In the genomic region with DNA sequence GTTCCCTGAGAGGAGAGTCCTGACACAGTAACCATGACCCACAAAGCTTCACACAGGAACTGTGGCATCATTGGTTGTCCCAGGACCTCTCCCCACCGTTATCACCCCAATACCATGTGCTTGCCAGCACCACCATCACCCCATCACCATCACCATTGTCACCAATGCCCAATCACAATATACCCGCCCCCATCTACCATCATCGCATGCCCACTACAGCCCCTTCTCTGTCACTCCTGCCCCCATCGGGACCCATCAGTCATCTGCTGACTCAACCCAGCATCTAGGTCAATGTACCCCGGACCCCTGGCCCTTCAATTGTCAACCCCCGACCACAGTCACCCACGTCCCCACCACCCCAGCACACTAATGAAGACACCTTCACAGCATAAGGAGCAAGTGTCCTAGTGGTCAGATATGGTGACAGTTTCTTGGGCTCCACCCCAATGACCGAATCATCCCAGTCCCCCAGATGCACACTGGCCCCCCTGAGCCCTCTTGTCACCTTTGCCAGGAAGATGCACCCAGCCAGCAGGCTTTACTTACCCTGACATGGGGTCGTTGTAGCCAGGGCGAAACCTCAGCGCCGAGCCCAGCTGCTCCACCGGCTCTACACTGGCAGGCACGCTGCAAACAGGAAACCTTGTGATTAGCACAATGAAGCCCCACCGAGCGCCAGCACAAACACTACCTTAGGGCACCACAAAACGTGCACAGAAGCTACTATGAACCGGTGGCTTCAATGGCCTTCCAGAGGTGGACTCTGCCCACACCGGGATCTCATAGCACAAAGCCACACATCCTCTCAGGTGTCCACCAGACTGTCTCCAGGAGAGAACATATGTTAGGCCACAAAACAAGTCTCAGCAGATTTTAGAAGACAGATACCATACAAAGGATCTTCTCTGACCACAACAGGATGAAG, we compare ENCODE assay signal across 1 cellular context.
TF ChIP-seq lines count a peak whose summit lies in the region.

No MANE protein-coding gene starts in this region.

TF ChIP-seq in WTC11, 78 proteins besides CTCF, POLR2A, EP300 and RAD21 (continued from another document):
- no peak for TF ChIP-seq ZNF263 (CRISPR knock-in tag; IDR thresholded peaks at IDR 0.05; ENCODE audit: low read depth)
- no peak for TF ChIP-seq TEAD1 (CRISPR knock-in tag; IDR thresholded peaks at IDR 0.05)
- no peak for TF ChIP-seq AR (CRISPR knock-in tag; IDR thresholded peaks at IDR 0.05)
- no peak for TF ChIP-seq AFF4 (CRISPR knock-in tag; IDR thresholded peaks at IDR 0.05; ENCODE audit: borderline replicate concordance)
- no peak for TF ChIP-seq FOXJ3 (CRISPR knock-in tag; IDR thresholded peaks at IDR 0.05; ENCODE audit: borderline replicate concordance)
- TF ChIP-seq ESRRA (CRISPR knock-in tag; IDR thresholded peaks at IDR 0.05; ENCODE audit: borderline replicate concordance) = no peak
- TF ChIP-seq ZBTB43 (CRISPR knock-in tag; IDR thresholded peaks at IDR 0.05) = no peak
- TF ChIP-seq HMGXB4 (CRISPR knock-in tag; IDR thresholded peaks at IDR 0.05) = no peak
- no peak for TF ChIP-seq GRHL2 (CRISPR knock-in tag; IDR thresholded peaks at IDR 0.05; ENCODE audit: insufficient replicate concordance, severe bottlenecking)
- TF ChIP-seq NFYB (CRISPR knock-in tag; conservative IDR thresholded peaks at IDR 0.05; ENCODE audit: low read depth) = no peak
- TF ChIP-seq ETV6 (CRISPR knock-in tag; IDR thresholded peaks at IDR 0.05) = no peak
